In the genomic region with DNA sequence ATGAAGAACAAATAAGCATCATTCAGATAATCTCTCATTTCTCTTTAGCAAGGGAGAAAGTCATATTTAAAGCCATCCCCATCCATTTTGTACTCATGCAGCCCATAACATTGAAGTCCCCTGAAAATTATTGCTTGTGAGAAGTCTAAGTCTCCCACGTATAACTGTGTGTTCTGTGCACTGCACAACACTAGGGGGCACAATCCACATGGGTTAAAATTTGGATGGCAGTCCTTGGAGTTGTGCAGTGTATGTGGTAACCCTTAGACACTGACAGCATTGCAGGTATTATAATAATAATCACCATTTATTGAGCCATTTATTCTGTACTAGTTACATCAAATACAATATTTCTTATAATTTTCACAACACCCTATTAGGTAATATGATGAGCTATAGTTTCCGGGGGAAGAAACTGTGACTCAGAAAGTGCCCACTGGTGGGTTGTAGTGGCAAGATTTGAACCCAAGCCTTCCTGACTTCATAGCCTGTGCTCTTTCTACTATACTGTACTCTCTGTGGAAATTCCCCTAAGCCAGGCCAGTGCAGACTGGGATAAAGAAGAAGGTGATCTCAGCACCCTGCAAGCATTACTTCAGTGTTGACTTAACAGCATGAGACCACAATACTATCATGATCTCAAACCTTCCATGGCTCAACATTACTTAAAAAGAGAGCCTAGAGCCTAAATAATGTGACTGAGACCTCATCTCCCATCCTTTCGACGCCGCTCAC, we compare ENCODE assay signal across 9 cellular contexts. TPM values are rescaled to one million over a fixed set of nuclear protein-coding genes. Genes with fewer than 3 reads are reported as not detected.
DNase-seq lines count a peak whose midpoint lies in the region; ATAC-seq, FAIRE-seq and TF ChIP-seq lines count a peak whose summit lies in the region.
"Had no signal": no experiment of that assay in that cellular context is flagged by ENCODE, and none has a peak within 500 bp of the region (broad histone marks: within the 10 kb centered on the region; RNA-seq: fewer than 3 reads in every experiment).

No MANE protein-coding gene starts in this region.

- TF ChIP-seq POLR2A in endothelial cell of umbilical vein (IDR thresholded peaks at IDR 0.05; ENCODE audit: low read depth, low read length): no peak

- no peak overlapping the region for H3K27ac ChIP-seq in AG04450 (ENCODE audit: low read depth, low read length)
- H3K27ac ChIP-seq in endothelial cell of umbilical vein (ENCODE audit: insufficient read depth, low read depth, low read length): no peak overlapping the region

- ATAC-seq in sciatic nerve (no peak), GM19035 (IDR thresholded peaks at IDR 0.05; ENCODE audit: unreplicated experiment) (no peak), GM21717 (IDR thresholded peaks at IDR 0.05; ENCODE audit: unreplicated experiment) (no peak)

- no peaks in the 10 kb centered on the region for H4K20me1 ChIP-seq in endothelial cell of umbilical vein (replicated peaks; ENCODE audit: control insufficient read depth, extremely low read depth, insufficient read depth, low read length)

- H3K36me3 ChIP-seq in endothelial cell of umbilical vein (ENCODE audit: control insufficient read depth in 2 of 2, extremely low read depth in 1 of 2, insufficient read depth in 2 of 2, low read length in 2 of 2): no peaks in the 10 kb centered on the region

- H3K27me3 ChIP-seq in AG04450 (ENCODE audit: control insufficient read depth, insufficient read depth, low read length) (peaks cover 5% of the 10 kb centered on the region), endothelial cell of umbilical vein (ENCODE audit: control insufficient read depth in 2 of 2, insufficient read depth in 2 of 2, low read length in 2 of 2) (peaks cover 0 to 4% of the 10 kb centered on the region in 2 experiments)

- H3K9me3 ChIP-seq in AG04450 (ENCODE audit: control insufficient read depth, insufficient read depth, low read length) (no peaks in the 10 kb centered on the region), endothelial cell of umbilical vein (replicated peaks; ENCODE audit: control insufficient read depth, insufficient read depth, low read length) (no peaks in the 10 kb centered on the region)

- H3K4me2 ChIP-seq in endothelial cell of umbilical vein (ENCODE audit: insufficient read depth, low read length): no peak overlapping the region

- BruUV-seq in endothelial cell of umbilical vein (replicated peaks; lab: Mats Ljungman, UMichigan): no TSS peak

- TF ChIP-seq CTCF in AG04450 (IDR thresholded peaks at IDR 0.05; ENCODE audit: low read depth, low read length) (peak; percentile 15; the same call in 1 of the 2 replicates), endothelial cell of umbilical vein (IDR thresholded peaks at IDR 0.05; ENCODE audit: extremely low read depth in 1 of 2, insufficient read depth in 1 of 2, low read depth in 1 of 2, low read length in 2 of 2) (peak; percentile 12 to 29)

- no peak overlapping the region for H3K9ac ChIP-seq in endothelial cell of umbilical vein (replicated peaks; ENCODE audit: extremely low read depth, insufficient read depth, low read length)

- FAIRE-seq in endothelial cell of umbilical vein (lab: Jason Lieb, UNC): no peak

- CTCF ChIA-PET in AG04450 (lab: Charles Lee): no interaction called here
- CTCF ChIA-PET in endothelial cell of umbilical vein (lab: Charles Lee): interaction anchor here (1.1 kb wide), 1 partner anchor 979 kb away, joined by 3 read pairs; no protein-coding TSS in a partner anchor

- dilution Hi-C loops in endothelial cell of umbilical vein (cut with MboI; ENCODE audit: extremely low pct_ligation_motif_present, low sequenced_read_pairs): no loop called here

- POLR2A ChIA-PET in AG04450 (lab: Yijun Ruan, JAX): no interaction called here
- POLR2A ChIA-PET in endothelial cell of umbilical vein (lab: Charles Lee): no interaction called here

- DNase-seq in AG04450 (ENCODE audit: low read depth, low spot score) (no peak), D341Med (ENCODE audit: low spot score) (peak; percentile 31), NCI-H1694 treated with DMSO at 0.1 percent for 48 hours (lab: John Stamatoyannopoulos, UW) (peak; percentile 5), endothelial cell of umbilical vein (ENCODE audit: low read depth, low spot score) (peak; percentile 13), sciatic nerve (ENCODE audit: low spot score) (no peak)
- DNase-seq: T-helper 1 cell had no signal

- intact Hi-C loops in endothelial cell of umbilical vein (cut with micrococcal nuclease): no loop called here
- intact Hi-C loops in sciatic nerve (cut with DNase I): no loop called here

- H3K79me2 ChIP-seq in endothelial cell of umbilical vein (ENCODE audit: control insufficient read depth, insufficient read depth, low read length): no peaks in the 10 kb centered on the region

- no peak overlapping the region for H3K4me3 ChIP-seq in AG04450 (ENCODE audit: low read depth, low read length)
- no peak overlapping the region for H3K4me3 ChIP-seq in endothelial cell of umbilical vein (replicated peaks in 1 of 3; ENCODE audit: insufficient read depth in 1 of 3, low read depth in 1 of 3, low read length in 3 of 3)

- no peaks in the 10 kb centered on the region for H3K9me1 ChIP-seq in endothelial cell of umbilical vein (replicated peaks; ENCODE audit: control insufficient read depth, extremely low read depth, insufficient read depth, low read length)

- no peak overlapping the region for H2AFZ ChIP-seq in endothelial cell of umbilical vein (ENCODE audit: low read depth, low read length)

- H3K4me1 ChIP-seq in endothelial cell of umbilical vein (ENCODE audit: control insufficient read depth, extremely low read depth, insufficient read depth, low read length): no peaks in the 10 kb centered on the region

TF ChIP-seq in endothelial cell of umbilical vein, 7 proteins besides CTCF, POLR2A, EP300 and RAD21:
- TF ChIP-seq JUN (IDR thresholded peaks at IDR 0.05; ENCODE audit: borderline replicate concordance, insufficient read depth, insufficient read length, low read depth): no peak
- TF ChIP-seq MYC (IDR thresholded peaks at IDR 0.05; ENCODE audit: low read depth, low read length): no peak
- TF ChIP-seq FOS (IDR thresholded peaks at IDR 0.05; ENCODE audit: borderline replicate concordance, insufficient read depth, low read length): no peak
- no peak for TF ChIP-seq POLR2AphosphoS5 (IDR thresholded peaks at IDR 0.05; ENCODE audit: insufficient read depth, low read depth, low read length)
- TF ChIP-seq, protein P1, sequence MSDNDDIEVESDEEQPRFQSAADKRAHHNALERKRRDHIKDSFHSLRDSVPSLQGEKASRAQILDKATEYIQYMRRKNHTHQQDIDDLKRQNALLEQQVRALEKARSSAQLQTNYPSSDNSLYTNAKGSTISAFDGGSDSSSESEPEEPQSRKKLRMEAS (IDR thresholded peaks at IDR 0.05; ENCODE audit: insufficient read depth, insufficient read length): no peak
- no peak for TF ChIP-seq GATA2 (IDR thresholded peaks at IDR 0.05; ENCODE audit: insufficient read depth, insufficient read length, low read depth, low read length)
- no peak for TF ChIP-seq EZH2 (IDR thresholded peaks at IDR 0.05; ENCODE audit: borderline replicate concordance, low read depth, low read length, severe bottlenecking)

RNA-seq across cellular contexts. Expression of a gene that starts 15.7 kb away (rescaled TPM):
- polyA plus RNA-seq in AG04450 (2011; rRNA removed) (0.07 TPM in 1 of 2 replicates, not detected in the other), endothelial cell of umbilical vein (0.05 and 0.21 TPM in 2 replicates)
- 0.26 and 0.28 TPM in 2 replicates for polyA minus RNA-seq in AG04450 (2011; rRNA and poly(A)+ RNA removed)
- total RNA-seq in endothelial cell of umbilical vein (11.7 TPM in 1 of 2 replicates, not detected in the other), sciatic nerve (6.2 TPM)
- polyA plus RNA-seq in endothelial cell of umbilical vein (2011; cell fraction: cytosol; rRNA removed): 0.03 and 0.10 TPM in 2 replicates
- polyA plus RNA-seq in endothelial cell of umbilical vein (2011; cell fraction: nucleus; rRNA removed): not detected in 2 replicates
- 0.16 and 0.28 TPM in 2 replicates for polyA plus RNA-seq in endothelial cell of umbilical vein (2012)
- polyA minus RNA-seq in endothelial cell of umbilical vein: not detected in 2 replicates
- not detected for polyA minus RNA-seq in endothelial cell of umbilical vein (2011; cell fraction: cytosol; rRNA and poly(A)+ RNA removed)
- 0.14 TPM in 1 of 2 replicates, not detected in the other for polyA minus RNA-seq in endothelial cell of umbilical vein (2011; cell fraction: nucleus; rRNA and poly(A)+ RNA removed)
- total RNA-seq: natural killer cell treated with Interleukin-12 subunit alpha and Interleukin-12 subunit beta and Interleukin-15 and Interleukin-18, amount 100 ng/mL, for 72 hours had no signal

Comparison
In these comparisons a context has a peak if more than half of its experiments do, and no peak if none do; other contexts are left out.
1. DNase-seq: peak in D341Med (single experiment), NCI-H1694 treated with DMSO at 0.1 percent for 48 hours (single experiment) and endothelial cell of umbilical vein (single experiment); none in AG04450 (single experiment) and sciatic nerve (single experiment).